In the genomic region with DNA sequence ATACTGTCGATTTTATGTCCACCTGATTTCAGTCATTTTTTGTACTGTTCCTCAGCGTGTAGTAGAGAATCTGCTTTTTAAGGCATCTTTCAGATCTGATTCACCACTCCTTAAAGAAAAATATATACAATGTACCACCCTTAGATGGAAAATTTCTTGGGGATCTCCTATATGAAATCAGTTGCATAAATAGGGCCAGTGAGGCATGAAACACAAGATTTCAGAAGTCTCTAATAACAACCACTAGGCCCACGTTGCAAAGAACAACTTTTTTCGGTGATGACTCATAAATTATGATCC, we compare ENCODE assay signal across 8 cellular contexts. TPM values are rescaled to one million over a fixed set of nuclear protein-coding genes. Genes with fewer than 3 reads are reported as not detected.
DNase-seq lines count a peak whose midpoint lies in the region; ATAC-seq lines count a peak whose summit lies in the region.

No MANE protein-coding gene starts in this region.

- DNase-seq in MG63 (no peak), H4 (ENCODE audit: low spot score) (no peak), glomerular visceral epithelial cell (ENCODE audit: extremely low spot score) (no peak), GOT3 (lab: John Stamatoyannopoulos, UW) (no peak)
- peak; percentile 17 for DNase-seq in central memory CD4-positive, alpha-beta T cell

- peak overlapping the region; percentile 97 for H3K27ac ChIP-seq in muscle layer of duodenum (ENCODE audit: low read length)

- H3K36me3 ChIP-seq in MG63 (peaks cover 5% of the 10 kb centered on the region; the same call in 1 of the 2 replicates), muscle layer of duodenum (ENCODE audit: control insufficient read depth in 1 of 2, insufficient read depth in 2 of 2, low read length in 2 of 2) (no peaks in the 10 kb centered on the region)

- no peaks in the 10 kb centered on the region for H3K27me3 ChIP-seq in MG63
- H3K27me3 ChIP-seq in muscle layer of duodenum (ENCODE audit: low read depth, low read length), result no peaks in the 10 kb centered on the region

- peaks cover 22 to 25% of the 10 kb centered on the region in 2 donors for H3K4me1 ChIP-seq in muscle layer of duodenum (ENCODE audit: control insufficient read depth in 1 of 2, insufficient read depth in 2 of 2, low read length in 2 of 2)

- H3K9me3 ChIP-seq in MG63, result no peaks in the 10 kb centered on the region
- no peaks in the 10 kb centered on the region for H3K9me3 ChIP-seq in muscle layer of duodenum (ENCODE audit: control insufficient read depth in 1 of 2, low read length in 2 of 2)

- ATAC-seq in GM19463 (IDR thresholded peaks at IDR 0.05; ENCODE audit: unreplicated experiment), result no peak

- peak overlapping the region; percentile 79 for H3K4me3 ChIP-seq in GM08714 (ENCODE audit: low read length)
- peak overlapping the region; percentile 67 for H3K4me3 ChIP-seq in MG63
- H3K4me3 ChIP-seq in muscle layer of duodenum (ENCODE audit: low read depth in 1 of 2, low read length in 2 of 2), result peak overlapping the region; percentile 74 to 96

RNA-seq across cellular contexts. Expression of gene USP12, which starts 1.4 kb away (rescaled TPM):
- 15.1 and 23.8 TPM in 2 replicates for total RNA-seq in MG63 (2014; rRNA removed; shearing (Covaris generic); ENCODE audit: low replicate concordance)
- total RNA-seq in H4 (2014; rRNA removed; shearing (Covaris generic)), result 10.3 and 11.4 TPM in 2 replicates
